Comparison of ENCODE assay signal across 1 cellular context in genomic region chr1:81190003-81190402, GRCh38.
TF ChIP-seq lines count a peak whose summit lies in the region.

No MANE protein-coding gene starts in this region.

TF ChIP-seq in K562, 482 proteins besides CTCF, POLR2A, EP300 and RAD21 (continued from another document):
- TF ChIP-seq MNT (conservative IDR thresholded peaks at IDR 0.05) (no peak), MECOM (CRISPR knock-in tag; IDR thresholded peaks at IDR 0.05) (no peak)
TF ChIP-seq in K562: peak in this region for 3.
